1 cellular context compared by ENCODE assay signal in the genomic region with DNA sequence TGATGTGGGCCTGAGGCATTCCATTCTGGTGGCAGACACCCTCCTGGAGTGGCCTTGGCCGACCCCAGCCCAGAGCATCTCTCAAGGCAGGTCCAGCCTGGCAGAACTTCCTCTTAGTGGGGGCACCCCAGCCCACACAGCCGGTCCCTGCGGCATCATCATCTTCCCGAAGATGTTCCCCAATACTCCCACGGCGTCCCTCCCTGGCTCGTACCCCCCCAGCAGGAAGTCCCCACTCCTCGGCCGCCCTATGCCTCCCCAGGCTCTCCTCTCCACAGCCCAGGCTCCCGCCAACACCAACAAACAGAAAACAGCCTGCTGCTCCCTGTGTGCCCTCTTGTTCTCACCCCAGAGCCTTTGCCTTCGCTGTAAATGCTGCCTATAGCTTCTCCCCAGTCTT.
TF ChIP-seq lines count a peak whose summit lies in the region.

No MANE protein-coding gene starts in this region.

TF ChIP-seq in GM23338, 12 proteins besides CTCF, POLR2A, EP300 and RAD21:
- TF ChIP-seq ZNF462 (CRISPR knock-in tag; IDR thresholded peaks at IDR 0.05) (no peak), STAT1 (IDR thresholded peaks at IDR 0.05; ENCODE audit: unreplicated experiment) (no peak), ZNF331 (CRISPR knock-in tag; IDR thresholded peaks at IDR 0.05; ENCODE audit: low read depth) (no peak), EZH2phosphoT487 (IDR thresholded peaks at IDR 0.05; ENCODE audit: unreplicated experiment) (no peak), ZNF114 (CRISPR knock-in tag; IDR thresholded peaks at IDR 0.05) (no peak), POLR2AphosphoS5 (IDR thresholded peaks at IDR 0.05; ENCODE audit: low read depth) (no peak), NANOG (IDR thresholded peaks at IDR 0.05; ENCODE audit: borderline replicate concordance) (no peak), CREB1 (CRISPR knock-in tag; IDR thresholded peaks at IDR 0.05; ENCODE audit: low read depth) (no peak), JUNB (IDR thresholded peaks at IDR 0.05; ENCODE audit: unreplicated experiment) (no peak), EZH2 (IDR thresholded peaks at IDR 0.05; ENCODE audit: low read depth, unreplicated experiment) (no peak)
- TF ChIP-seq, protein P1, sequence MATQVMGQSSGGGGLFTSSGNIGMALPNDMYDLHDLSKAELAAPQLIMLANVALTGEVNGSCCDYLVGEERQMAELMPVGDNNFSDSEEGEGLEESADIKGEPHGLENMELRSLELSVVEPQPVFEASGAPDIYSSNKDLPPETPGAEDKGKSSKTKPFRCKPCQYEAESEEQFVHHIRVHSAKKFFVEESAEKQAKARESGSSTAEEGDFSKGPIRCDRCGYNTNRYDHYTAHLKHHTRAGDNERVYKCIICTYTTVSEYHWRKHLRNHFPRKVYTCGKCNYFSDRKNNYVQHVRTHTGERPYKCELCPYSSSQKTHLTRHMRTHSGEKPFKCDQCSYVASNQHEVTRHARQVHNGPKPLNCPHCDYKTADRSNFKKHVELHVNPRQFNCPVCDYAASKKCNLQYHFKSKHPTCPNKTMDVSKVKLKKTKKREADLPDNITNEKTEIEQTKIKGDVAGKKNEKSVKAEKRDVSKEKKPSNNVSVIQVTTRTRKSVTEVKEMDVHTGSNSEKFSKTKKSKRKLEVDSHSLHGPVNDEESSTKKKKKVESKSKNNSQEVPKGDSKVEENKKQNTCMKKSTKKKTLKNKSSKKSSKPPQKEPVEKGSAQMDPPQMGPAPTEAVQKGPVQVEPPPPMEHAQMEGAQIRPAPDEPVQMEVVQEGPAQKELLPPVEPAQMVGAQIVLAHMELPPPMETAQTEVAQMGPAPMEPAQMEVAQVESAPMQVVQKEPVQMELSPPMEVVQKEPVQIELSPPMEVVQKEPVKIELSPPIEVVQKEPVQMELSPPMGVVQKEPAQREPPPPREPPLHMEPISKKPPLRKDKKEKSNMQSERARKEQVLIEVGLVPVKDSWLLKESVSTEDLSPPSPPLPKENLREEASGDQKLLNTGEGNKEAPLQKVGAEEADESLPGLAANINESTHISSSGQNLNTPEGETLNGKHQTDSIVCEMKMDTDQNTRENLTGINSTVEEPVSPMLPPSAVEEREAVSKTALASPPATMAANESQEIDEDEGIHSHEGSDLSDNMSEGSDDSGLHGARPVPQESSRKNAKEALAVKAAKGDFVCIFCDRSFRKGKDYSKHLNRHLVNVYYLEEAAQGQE (IDR thresholded peaks at IDR 0.05; ENCODE audit: unreplicated experiment): no peak
- TF ChIP-seq, protein P2, sequence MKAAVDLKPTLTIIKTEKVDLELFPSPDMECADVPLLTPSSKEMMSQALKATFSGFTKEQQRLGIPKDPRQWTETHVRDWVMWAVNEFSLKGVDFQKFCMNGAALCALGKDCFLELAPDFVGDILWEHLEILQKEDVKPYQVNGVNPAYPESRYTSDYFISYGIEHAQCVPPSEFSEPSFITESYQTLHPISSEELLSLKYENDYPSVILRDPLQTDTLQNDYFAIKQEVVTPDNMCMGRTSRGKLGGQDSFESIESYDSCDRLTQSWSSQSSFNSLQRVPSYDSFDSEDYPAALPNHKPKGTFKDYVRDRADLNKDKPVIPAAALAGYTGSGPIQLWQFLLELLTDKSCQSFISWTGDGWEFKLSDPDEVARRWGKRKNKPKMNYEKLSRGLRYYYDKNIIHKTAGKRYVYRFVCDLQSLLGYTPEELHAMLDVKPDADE (IDR thresholded peaks at IDR 0.05): no peak
